11 cellular contexts compared by ENCODE assay signal in genomic region chr1:152411846-152412245, GRCh38. TPM values are rescaled to one million over a fixed set of nuclear protein-coding genes. Genes with fewer than 3 reads are reported as not detected.
"Had no signal": no experiment of that assay in that cellular context is flagged by ENCODE, and none has a peak within 500 bp of the region (broad histone marks: within the 10 kb centered on the region; RNA-seq: fewer than 3 reads in every experiment).

No MANE protein-coding gene starts in this region.

- H3K9me3 Mint-ChIP-seq: IgD-negative memory B cell had no signal

- H3K27ac ChIP-seq: HL-60 had no signal

- H3K9me3 ChIP-seq: HAP-1 had no signal

- ATAC-seq: HCT116, HepG2 had no signal

- H3K4me1 ChIP-seq: HAP-1 had no signal

- H3K36me3 Mint-ChIP-seq: IgD-negative memory B cell had no signal

- H3K27ac Mint-ChIP-seq: HFFc6, IgD-negative memory B cell had no signal

- DNase-seq: GOT3, H7, HFFc6, KBM-7 had no signal

- H3K4me3 Mint-ChIP-seq: HFFc6, IgD-negative memory B cell had no signal

- H3K4me3 ChIP-seq: HAP-1 had no signal

- H3K36me3 ChIP-seq: HAP-1 had no signal

- H3K4me1 Mint-ChIP-seq: IgD-negative memory B cell had no signal

- FAIRE-seq: HepG2 had no signal

RNA-seq across cellular contexts. Expression of gene CRNN, which starts 2.2 kb away (rescaled TPM):
- total RNA-seq: H4, H7, HepG2, HFFc6, HT1080 had no signal
- polyA plus RNA-seq: HepG2, IgD-negative memory B cell had no signal

RNA-seq across cellular contexts. Expression of gene FLG2, which starts 52.0 kb away (rescaled TPM):
- total RNA-seq: H4, H7, HepG2, HFFc6, HT1080 had no signal
- polyA plus RNA-seq: HepG2, IgD-negative memory B cell had no signal
